11 cellular contexts compared by ENCODE assay signal in genomic region chr10:124465003-124465776, GRCh38.
DNase-seq lines count a peak whose midpoint lies in the region; ATAC-seq and TF ChIP-seq lines count a peak whose summit lies in the region.
"Had no signal": no experiment of that assay in that cellular context is flagged by ENCODE, and none has a peak within 500 bp of the region (broad histone marks: within the 10 kb centered on the region; RNA-seq: fewer than 3 reads in every experiment).

No MANE protein-coding gene starts in this region.

- H3K4me2 ChIP-seq in OCI-LY1 (ENCODE audit: low read length): peak overlapping the region; percentile 48

- TF ChIP-seq CTCF in OCI-LY1 (IDR thresholded peaks at IDR 0.05; ENCODE audit: low read length): no peak

- peak overlapping the region; percentile 32 for H3K4me3 ChIP-seq in OCI-LY1 (ENCODE audit: low read depth, low read length, poor library complexity, severe bottlenecking)
- H3K4me3 ChIP-seq: SJSA1 had no signal

- no peaks in the 10 kb centered on the region for H3K9me2 ChIP-seq in OCI-LY1 (ENCODE audit: low read depth, low read length)

- H3K4me3 Mint-ChIP-seq in memory B cell: peak overlapping the region; percentile 78

- no peaks in the 10 kb centered on the region for H3K36me3 Mint-ChIP-seq in memory B cell

- no peaks in the 10 kb centered on the region for H3K79me2 ChIP-seq in OCI-LY1 (ENCODE audit: insufficient read depth, low read length)

- peak overlapping the region; percentile 89 for H3K27ac Mint-ChIP-seq in memory B cell

- peaks cover 24% of the 10 kb centered on the region for H3K4me1 Mint-ChIP-seq in memory B cell

- H3K36me3 ChIP-seq in OCI-LY1 (ENCODE audit: insufficient read depth, low read length): no peaks in the 10 kb centered on the region; the same call in 1 of the 2 replicates

- peaks cover 48% of the 10 kb centered on the region for H3K4me1 ChIP-seq in OCI-LY1 (ENCODE audit: insufficient read depth, low read length, severe bottlenecking)

- no peaks in the 10 kb centered on the region for H3K9me3 ChIP-seq in OCI-LY1 (ENCODE audit: low read length)
- H3K9me3 ChIP-seq: SJSA1 had no signal

- 0 out of 2 replicates have a peak, but pooled peaks cover 3% of the 10 kb centered on the region for H3F3A ChIP-seq in OCI-LY1 (ENCODE audit: insufficient read depth, low read length)

- no peaks in the 10 kb centered on the region for H3K27me3 ChIP-seq in OCI-LY1 (ENCODE audit: insufficient read depth, low read length)
- H3K27me3 ChIP-seq: SJSA1 had no signal

- H2AFZ ChIP-seq in OCI-LY1 (ENCODE audit: low read length): no peak overlapping the region

- H3K27ac ChIP-seq in OCI-LY1 (ENCODE audit: low read depth, low read length, poor library complexity, severe bottlenecking): peak overlapping the region; percentile 84
- H3K27ac ChIP-seq: SJSA1 had no signal

- peak; percentile 43 for ATAC-seq in GM18867 (IDR thresholded peaks at IDR 0.05; ENCODE audit: unreplicated experiment)
- ATAC-seq in HG02759 (IDR thresholded peaks at IDR 0.05; ENCODE audit: unreplicated experiment): peak; percentile 31
- ATAC-seq in memory B cell (ENCODE audit: low read depth): peak; percentile 44
- ATAC-seq in HG03135 (IDR thresholded peaks at IDR 0.05; ENCODE audit: unreplicated experiment): no peak

- DNase-seq in memory B cell (ENCODE audit: low spot score in 2 of 2) (peak in 1 of 2 donors; percentile 42), DMS153 treated with DMSO at 0.1 percent for 48 hours (lab: John Stamatoyannopoulos, UW; ENCODE audit: unreplicated experiment) (no peak), HCEC 1CT (no peak), SW480 (ENCODE audit: low spot score) (no peak)
- DNase-seq: amniotic stem cell, foreskin melanocyte had no signal

- peak overlapping the region; percentile 46; the same call in 1 of the 2 replicates for H3K9ac ChIP-seq in OCI-LY1 (ENCODE audit: low read length)

- no peaks in the 10 kb centered on the region for H3K27me3 Mint-ChIP-seq in memory B cell

- no peaks in the 10 kb centered on the region for H3K9me3 Mint-ChIP-seq in memory B cell

- H4K20me1 ChIP-seq in OCI-LY1 (ENCODE audit: insufficient read depth, low read length): no peaks in the 10 kb centered on the region
